In genomic region chr12:132144115-132145071, GRCh38 we compare ENCODE assay signal across 1 cellular context.
TF ChIP-seq lines count a peak whose summit lies in the region.

A gene with protein sequence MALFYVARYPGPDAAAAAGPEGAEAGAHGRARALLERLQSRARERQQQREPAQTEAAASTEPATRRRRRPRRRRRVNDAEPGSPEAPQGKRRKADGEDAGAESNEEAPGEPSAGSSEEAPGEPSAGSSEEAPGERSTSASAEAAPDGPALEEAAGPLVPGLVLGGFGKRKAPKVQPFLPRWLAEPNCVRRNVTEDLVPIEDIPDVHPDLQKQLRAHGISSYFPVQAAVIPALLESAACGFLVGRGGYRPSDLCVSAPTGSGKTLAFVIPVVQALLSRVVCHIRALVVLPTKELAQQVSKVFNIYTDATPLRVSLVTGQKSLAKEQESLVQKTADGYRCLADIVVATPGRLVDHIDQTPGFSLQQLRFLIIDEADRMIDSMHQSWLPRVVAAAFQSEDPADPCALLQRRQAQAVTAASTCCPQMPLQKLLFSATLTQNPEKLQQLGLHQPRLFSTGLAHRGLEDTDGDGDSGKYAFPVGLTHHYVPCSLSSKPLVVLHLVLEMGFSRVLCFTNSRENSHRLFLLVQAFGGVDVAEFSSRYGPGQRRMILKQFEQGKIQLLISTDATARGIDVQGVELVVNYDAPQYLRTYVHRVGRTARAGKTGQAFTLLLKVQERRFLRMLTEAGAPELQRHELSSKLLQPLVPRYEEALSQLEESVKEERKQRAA (minus strand): TSS chr12:132144319. CDS start chr12:132144296, 23 bp downstream.
NOC4L (plus strand) TSS chr12:132144457; CDS start chr12:132144489, 32 bp downstream.

TF ChIP-seq in K562, 482 proteins besides CTCF, POLR2A, EP300 and RAD21 (continued from another document and continues in another):
- TF ChIP-seq, protein P1, sequence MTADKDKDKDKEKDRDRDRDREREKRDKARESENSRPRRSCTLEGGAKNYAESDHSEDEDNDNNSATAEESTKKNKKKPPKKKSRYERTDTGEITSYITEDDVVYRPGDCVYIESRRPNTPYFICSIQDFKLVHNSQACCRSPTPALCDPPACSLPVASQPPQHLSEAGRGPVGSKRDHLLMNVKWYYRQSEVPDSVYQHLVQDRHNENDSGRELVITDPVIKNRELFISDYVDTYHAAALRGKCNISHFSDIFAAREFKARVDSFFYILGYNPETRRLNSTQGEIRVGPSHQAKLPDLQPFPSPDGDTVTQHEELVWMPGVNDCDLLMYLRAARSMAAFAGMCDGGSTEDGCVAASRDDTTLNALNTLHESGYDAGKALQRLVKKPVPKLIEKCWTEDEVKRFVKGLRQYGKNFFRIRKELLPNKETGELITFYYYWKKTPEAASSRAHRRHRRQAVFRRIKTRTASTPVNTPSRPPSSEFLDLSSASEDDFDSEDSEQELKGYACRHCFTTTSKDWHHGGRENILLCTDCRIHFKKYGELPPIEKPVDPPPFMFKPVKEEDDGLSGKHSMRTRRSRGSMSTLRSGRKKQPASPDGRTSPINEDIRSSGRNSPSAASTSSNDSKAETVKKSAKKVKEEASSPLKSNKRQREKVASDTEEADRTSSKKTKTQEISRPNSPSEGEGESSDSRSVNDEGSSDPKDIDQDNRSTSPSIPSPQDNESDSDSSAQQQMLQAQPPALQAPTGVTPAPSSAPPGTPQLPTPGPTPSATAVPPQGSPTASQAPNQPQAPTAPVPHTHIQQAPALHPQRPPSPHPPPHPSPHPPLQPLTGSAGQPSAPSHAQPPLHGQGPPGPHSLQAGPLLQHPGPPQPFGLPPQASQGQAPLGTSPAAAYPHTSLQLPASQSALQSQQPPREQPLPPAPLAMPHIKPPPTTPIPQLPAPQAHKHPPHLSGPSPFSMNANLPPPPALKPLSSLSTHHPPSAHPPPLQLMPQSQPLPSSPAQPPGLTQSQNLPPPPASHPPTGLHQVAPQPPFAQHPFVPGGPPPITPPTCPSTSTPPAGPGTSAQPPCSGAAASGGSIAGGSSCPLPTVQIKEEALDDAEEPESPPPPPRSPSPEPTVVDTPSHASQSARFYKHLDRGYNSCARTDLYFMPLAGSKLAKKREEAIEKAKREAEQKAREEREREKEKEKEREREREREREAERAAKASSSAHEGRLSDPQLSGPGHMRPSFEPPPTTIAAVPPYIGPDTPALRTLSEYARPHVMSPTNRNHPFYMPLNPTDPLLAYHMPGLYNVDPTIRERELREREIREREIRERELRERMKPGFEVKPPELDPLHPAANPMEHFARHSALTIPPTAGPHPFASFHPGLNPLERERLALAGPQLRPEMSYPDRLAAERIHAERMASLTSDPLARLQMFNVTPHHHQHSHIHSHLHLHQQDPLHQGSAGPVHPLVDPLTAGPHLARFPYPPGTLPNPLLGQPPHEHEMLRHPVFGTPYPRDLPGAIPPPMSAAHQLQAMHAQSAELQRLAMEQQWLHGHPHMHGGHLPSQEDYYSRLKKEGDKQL (CRISPR knock-in tag; IDR thresholded peaks at IDR 0.05; ENCODE audit: borderline replicate concordance) = no peak
- peak; percentile 96 for TF ChIP-seq PRPF4 (IDR thresholded peaks at IDR 0.05; ENCODE audit: insufficient read depth, low read depth, low read length, poor library complexity, severe bottlenecking)
- TF ChIP-seq ZNF224 (CRISPR knock-in tag; IDR thresholded peaks at IDR 0.05) = no peak
- TF ChIP-seq KDM1A (IDR thresholded peaks at IDR 0.05) = no peak
- TF ChIP-seq ELF2 (CRISPR knock-in tag; IDR thresholded peaks at IDR 0.05) = peak; percentile 89
- no peak for TF ChIP-seq HDAC2 (IDR thresholded peaks at IDR 0.05)
- TF ChIP-seq MCM2 (IDR thresholded peaks at IDR 0.05; ENCODE audit: low read depth) = no peak
- TF ChIP-seq RBM34 (IDR thresholded peaks at IDR 0.05; ENCODE audit: borderline replicate concordance, insufficient read depth, low read length) = no peak
- no peak for TF ChIP-seq CBFA2T2 (conservative IDR thresholded peaks at IDR 0.05)
- no peak for TF ChIP-seq NFRKB (IDR thresholded peaks at IDR 0.05; ENCODE audit: low read depth)
- peak; percentile 99 for TF ChIP-seq ATF1 (CRISPR knock-in tag; IDR thresholded peaks at IDR 0.05)
- peak; percentile 100 for TF ChIP-seq ATF1 (tag; IDR thresholded peaks at IDR 0.05)
- peak; percentile 90 for TF ChIP-seq JUN (IDR thresholded peaks at IDR 0.05; ENCODE audit: borderline replicate concordance, low read depth, low read length)
- TF ChIP-seq JUN (CRISPR knock-in tag; IDR thresholded peaks at IDR 0.05; ENCODE audit: borderline replicate concordance) = no peak
- no peak for TF ChIP-seq KLF1 (tag; IDR thresholded peaks at IDR 0.05)
- peak; percentile 9 for TF ChIP-seq FOS (IDR thresholded peaks at IDR 0.05; ENCODE audit: extremely low read depth, insufficient read length)
- no peak for TF ChIP-seq SRSF7 (optimal IDR thresholded peaks at IDR 0.05; ENCODE audit: low read depth, low read length)
- TF ChIP-seq, protein P2, sequence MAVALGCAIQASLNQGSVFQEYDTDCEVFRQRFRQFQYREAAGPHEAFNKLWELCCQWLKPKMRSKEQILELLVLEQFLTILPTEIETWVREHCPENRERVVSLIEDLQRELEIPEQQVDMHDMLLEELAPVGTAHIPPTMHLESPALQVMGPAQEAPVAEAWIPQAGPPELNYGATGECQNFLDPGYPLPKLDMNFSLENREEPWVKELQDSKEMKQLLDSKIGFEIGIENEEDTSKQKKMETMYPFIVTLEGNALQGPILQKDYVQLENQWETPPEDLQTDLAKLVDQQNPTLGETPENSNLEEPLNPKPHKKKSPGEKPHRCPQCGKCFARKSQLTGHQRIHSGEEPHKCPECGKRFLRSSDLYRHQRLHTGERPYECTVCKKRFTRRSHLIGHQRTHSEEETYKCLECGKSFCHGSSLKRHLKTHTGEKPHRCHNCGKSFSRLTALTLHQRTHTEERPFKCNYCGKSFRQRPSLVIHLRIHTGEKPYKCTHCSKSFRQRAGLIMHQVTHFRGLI (CRISPR knock-in tag; IDR thresholded peaks at IDR 0.05) = no peak
- TF ChIP-seq RUNX1 (IDR thresholded peaks at IDR 0.05; ENCODE audit: low read depth) = no peak
- no peak for TF ChIP-seq SRSF3 (IDR thresholded peaks at IDR 0.05; ENCODE audit: insufficient read depth, low read length)
- no peak for TF ChIP-seq ZNF644 (tag; IDR thresholded peaks at IDR 0.05; ENCODE audit: low read depth)
- no peak for TF ChIP-seq XRCC5 (IDR thresholded peaks at IDR 0.05; ENCODE audit: low read depth, low read length)
- no peak for TF ChIP-seq TAF15 (IDR thresholded peaks at IDR 0.05; ENCODE audit: low read depth, low read length)
- TF ChIP-seq ZNF699 (CRISPR knock-in tag; IDR thresholded peaks at IDR 0.05; ENCODE audit: insufficient replicate concordance) = no peak
- peak; percentile 69; the same call in 1 of the 2 replicates for TF ChIP-seq FOXP1 (CRISPR knock-in tag; IDR thresholded peaks at IDR 0.05)
- TF ChIP-seq FOXM1 (IDR thresholded peaks at IDR 0.05; ENCODE audit: low read depth) = no peak
- peak; percentile 85 for TF ChIP-seq FOXM1 (CRISPR knock-in tag; IDR thresholded peaks at IDR 0.05; ENCODE audit: low read depth)
- no peak for TF ChIP-seq SMC3 (conservative IDR thresholded peaks at IDR 0.05; ENCODE audit: insufficient read depth, low read depth, low read length)
- peak; percentile 60; the same call in 1 of the 2 replicates for TF ChIP-seq GATAD2A (IDR thresholded peaks at IDR 0.05)
- TF ChIP-seq MBD2 (IDR thresholded peaks at IDR 0.05; ENCODE audit: borderline replicate concordance, low read depth) = peak; percentile 86; the same call in 1 of the 2 replicates
- peak; percentile 59 for TF ChIP-seq FIP1L1 (IDR thresholded peaks at IDR 0.05; ENCODE audit: low read depth, low read length, poor library complexity, severe bottlenecking)
- TF ChIP-seq, protein P3, sequence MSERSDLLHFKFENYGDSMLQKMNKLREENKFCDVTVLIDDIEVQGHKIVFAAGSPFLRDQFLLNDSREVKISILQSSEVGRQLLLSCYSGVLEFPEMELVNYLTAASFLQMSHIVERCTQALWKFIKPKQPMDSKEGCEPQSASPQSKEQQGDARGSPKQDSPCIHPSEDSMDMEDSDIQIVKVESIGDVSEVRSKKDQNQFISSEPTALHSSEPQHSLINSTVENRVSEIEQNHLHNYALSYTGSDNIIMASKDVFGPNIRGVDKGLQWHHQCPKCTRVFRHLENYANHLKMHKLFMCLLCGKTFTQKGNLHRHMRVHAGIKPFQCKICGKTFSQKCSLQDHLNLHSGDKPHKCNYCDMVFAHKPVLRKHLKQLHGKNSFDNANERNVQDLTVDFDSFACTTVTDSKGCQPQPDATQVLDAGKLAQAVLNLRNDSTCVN (CRISPR knock-in tag; IDR thresholded peaks at IDR 0.05) = no peak
- TF ChIP-seq, protein P4, sequence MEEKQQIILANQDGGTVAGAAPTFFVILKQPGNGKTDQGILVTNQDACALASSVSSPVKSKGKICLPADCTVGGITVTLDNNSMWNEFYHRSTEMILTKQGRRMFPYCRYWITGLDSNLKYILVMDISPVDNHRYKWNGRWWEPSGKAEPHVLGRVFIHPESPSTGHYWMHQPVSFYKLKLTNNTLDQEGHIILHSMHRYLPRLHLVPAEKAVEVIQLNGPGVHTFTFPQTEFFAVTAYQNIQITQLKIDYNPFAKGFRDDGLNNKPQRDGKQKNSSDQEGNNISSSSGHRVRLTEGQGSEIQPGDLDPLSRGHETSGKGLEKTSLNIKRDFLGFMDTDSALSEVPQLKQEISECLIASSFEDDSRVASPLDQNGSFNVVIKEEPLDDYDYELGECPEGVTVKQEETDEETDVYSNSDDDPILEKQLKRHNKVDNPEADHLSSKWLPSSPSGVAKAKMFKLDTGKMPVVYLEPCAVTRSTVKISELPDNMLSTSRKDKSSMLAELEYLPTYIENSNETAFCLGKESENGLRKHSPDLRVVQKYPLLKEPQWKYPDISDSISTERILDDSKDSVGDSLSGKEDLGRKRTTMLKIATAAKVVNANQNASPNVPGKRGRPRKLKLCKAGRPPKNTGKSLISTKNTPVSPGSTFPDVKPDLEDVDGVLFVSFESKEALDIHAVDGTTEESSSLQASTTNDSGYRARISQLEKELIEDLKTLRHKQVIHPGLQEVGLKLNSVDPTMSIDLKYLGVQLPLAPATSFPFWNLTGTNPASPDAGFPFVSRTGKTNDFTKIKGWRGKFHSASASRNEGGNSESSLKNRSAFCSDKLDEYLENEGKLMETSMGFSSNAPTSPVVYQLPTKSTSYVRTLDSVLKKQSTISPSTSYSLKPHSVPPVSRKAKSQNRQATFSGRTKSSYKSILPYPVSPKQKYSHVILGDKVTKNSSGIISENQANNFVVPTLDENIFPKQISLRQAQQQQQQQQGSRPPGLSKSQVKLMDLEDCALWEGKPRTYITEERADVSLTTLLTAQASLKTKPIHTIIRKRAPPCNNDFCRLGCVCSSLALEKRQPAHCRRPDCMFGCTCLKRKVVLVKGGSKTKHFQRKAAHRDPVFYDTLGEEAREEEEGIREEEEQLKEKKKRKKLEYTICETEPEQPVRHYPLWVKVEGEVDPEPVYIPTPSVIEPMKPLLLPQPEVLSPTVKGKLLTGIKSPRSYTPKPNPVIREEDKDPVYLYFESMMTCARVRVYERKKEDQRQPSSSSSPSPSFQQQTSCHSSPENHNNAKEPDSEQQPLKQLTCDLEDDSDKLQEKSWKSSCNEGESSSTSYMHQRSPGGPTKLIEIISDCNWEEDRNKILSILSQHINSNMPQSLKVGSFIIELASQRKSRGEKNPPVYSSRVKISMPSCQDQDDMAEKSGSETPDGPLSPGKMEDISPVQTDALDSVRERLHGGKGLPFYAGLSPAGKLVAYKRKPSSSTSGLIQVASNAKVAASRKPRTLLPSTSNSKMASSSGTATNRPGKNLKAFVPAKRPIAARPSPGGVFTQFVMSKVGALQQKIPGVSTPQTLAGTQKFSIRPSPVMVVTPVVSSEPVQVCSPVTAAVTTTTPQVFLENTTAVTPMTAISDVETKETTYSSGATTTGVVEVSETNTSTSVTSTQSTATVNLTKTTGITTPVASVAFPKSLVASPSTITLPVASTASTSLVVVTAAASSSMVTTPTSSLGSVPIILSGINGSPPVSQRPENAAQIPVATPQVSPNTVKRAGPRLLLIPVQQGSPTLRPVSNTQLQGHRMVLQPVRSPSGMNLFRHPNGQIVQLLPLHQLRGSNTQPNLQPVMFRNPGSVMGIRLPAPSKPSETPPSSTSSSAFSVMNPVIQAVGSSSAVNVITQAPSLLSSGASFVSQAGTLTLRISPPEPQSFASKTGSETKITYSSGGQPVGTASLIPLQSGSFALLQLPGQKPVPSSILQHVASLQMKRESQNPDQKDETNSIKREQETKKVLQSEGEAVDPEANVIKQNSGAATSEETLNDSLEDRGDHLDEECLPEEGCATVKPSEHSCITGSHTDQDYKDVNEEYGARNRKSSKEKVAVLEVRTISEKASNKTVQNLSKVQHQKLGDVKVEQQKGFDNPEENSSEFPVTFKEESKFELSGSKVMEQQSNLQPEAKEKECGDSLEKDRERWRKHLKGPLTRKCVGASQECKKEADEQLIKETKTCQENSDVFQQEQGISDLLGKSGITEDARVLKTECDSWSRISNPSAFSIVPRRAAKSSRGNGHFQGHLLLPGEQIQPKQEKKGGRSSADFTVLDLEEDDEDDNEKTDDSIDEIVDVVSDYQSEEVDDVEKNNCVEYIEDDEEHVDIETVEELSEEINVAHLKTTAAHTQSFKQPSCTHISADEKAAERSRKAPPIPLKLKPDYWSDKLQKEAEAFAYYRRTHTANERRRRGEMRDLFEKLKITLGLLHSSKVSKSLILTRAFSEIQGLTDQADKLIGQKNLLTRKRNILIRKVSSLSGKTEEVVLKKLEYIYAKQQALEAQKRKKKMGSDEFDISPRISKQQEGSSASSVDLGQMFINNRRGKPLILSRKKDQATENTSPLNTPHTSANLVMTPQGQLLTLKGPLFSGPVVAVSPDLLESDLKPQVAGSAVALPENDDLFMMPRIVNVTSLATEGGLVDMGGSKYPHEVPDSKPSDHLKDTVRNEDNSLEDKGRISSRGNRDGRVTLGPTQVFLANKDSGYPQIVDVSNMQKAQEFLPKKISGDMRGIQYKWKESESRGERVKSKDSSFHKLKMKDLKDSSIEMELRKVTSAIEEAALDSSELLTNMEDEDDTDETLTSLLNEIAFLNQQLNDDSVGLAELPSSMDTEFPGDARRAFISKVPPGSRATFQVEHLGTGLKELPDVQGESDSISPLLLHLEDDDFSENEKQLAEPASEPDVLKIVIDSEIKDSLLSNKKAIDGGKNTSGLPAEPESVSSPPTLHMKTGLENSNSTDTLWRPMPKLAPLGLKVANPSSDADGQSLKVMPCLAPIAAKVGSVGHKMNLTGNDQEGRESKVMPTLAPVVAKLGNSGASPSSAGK (IDR thresholded peaks at IDR 0.05) = peak; percentile 43
- TF ChIP-seq EHMT2 (IDR thresholded peaks at IDR 0.05) = no peak
- TF ChIP-seq TAF9B (IDR thresholded peaks at IDR 0.05; ENCODE audit: partially characterized antibody) = no peak
- TF ChIP-seq, protein P5, sequence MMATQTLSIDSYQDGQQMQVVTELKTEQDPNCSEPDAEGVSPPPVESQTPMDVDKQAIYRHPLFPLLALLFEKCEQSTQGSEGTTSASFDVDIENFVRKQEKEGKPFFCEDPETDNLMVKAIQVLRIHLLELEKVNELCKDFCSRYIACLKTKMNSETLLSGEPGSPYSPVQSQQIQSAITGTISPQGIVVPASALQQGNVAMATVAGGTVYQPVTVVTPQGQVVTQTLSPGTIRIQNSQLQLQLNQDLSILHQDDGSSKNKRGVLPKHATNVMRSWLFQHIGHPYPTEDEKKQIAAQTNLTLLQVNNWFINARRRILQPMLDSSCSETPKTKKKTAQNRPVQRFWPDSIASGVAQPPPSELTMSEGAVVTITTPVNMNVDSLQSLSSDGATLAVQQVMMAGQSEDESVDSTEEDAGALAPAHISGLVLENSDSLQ (IDR thresholded peaks at IDR 0.05) = no peak
- no peak for TF ChIP-seq MCM5 (IDR thresholded peaks at IDR 0.05; ENCODE audit: low read depth)
- TF ChIP-seq HNRNPH1 (optimal IDR thresholded peaks at IDR 0.05; ENCODE audit: low read depth, low read length) = no peak
